17 cellular contexts compared by ENCODE assay signal in genomic region chr14:88597038-88597437, GRCh38. TPM values are rescaled to one million over a fixed set of nuclear protein-coding genes. Genes with fewer than 3 reads are reported as not detected.
DNase-seq lines count a peak whose midpoint lies in the region; ATAC-seq and TF ChIP-seq lines count a peak whose summit lies in the region.
"Had no signal": no experiment of that assay in that cellular context is flagged by ENCODE, and none has a peak within 500 bp of the region (broad histone marks: within the 10 kb centered on the region; RNA-seq: fewer than 3 reads in every experiment).

No MANE protein-coding gene starts in this region.

- H3K9ac ChIP-seq in endodermal cell (ENCODE audit: extremely low read depth, low read length, poor library complexity, severe bottlenecking): no peak overlapping the region
- H3K9ac ChIP-seq: BLaER1 had no signal

- BruUV-seq in MCF 10A (replicated peaks; lab: Mats Ljungman, UMichigan): no TSS peak

- H3K27ac Mint-ChIP-seq in MCF 10A (ENCODE audit: low read depth, unreplicated experiment) (peak overlapping the region; percentile 66), endodermal cell (peak overlapping the region; percentile 59), nephron progenitor cell (peak overlapping the region; percentile 69)
- peak overlapping the region in 1 of 7 donors; percentile 75 for H3K27ac Mint-ChIP-seq in CD4-positive, alpha-beta memory T cell
- H3K27ac Mint-ChIP-seq: HFFc6 had no signal

- H3K4me1 ChIP-seq in breast epithelium (no peaks in the 10 kb centered on the region), endodermal cell (ENCODE audit: control insufficient read depth, insufficient read depth, low read length) (no peaks in the 10 kb centered on the region)
- H3K4me1 ChIP-seq in CD4-positive, alpha-beta memory T cell (ENCODE audit: insufficient read depth, low read length): peaks cover 17% of the 10 kb centered on the region

- H3K9me3 Mint-ChIP-seq in MCF 10A (ENCODE audit: unreplicated experiment) (no peaks in the 10 kb centered on the region), endodermal cell (no peaks in the 10 kb centered on the region), nephron progenitor cell (no peaks in the 10 kb centered on the region)
- no peaks in the 10 kb centered on the region for H3K9me3 Mint-ChIP-seq in CD4-positive, alpha-beta memory T cell
- H3K9me3 Mint-ChIP-seq: HFFc6 had no signal

- H3K27me3 Mint-ChIP-seq in MCF 10A (ENCODE audit: insufficient read depth, unreplicated experiment) (no peaks in the 10 kb centered on the region), endodermal cell (ENCODE audit: insufficient read depth) (no peaks in the 10 kb centered on the region), nephron progenitor cell (ENCODE audit: low read depth, poor library complexity) (no peaks in the 10 kb centered on the region)
- H3K27me3 Mint-ChIP-seq in CD4-positive, alpha-beta memory T cell: no peaks in the 10 kb centered on the region

- intact Hi-C loops in MCF 10A (cut with micrococcal nuclease): no loop called here
- intact Hi-C loops in breast epithelium (cut with DNase I; ENCODE audit: low total_unique reads): no loop called here
- intact Hi-C loops in CD4-positive, alpha-beta memory T cell (cut with micrococcal nuclease): no loop called here

- TF ChIP-seq CTCF in MCF 10A (IDR thresholded peaks at IDR 0.05; ENCODE audit: unreplicated experiment) (no peak), breast epithelium (IDR thresholded peaks at IDR 0.05) (no peak), endodermal cell (conservative IDR thresholded peaks at IDR 0.05) (no peak), nephron progenitor cell (IDR thresholded peaks at IDR 0.05) (no peak)

- H3K9me3 ChIP-seq in breast epithelium (no peaks in the 10 kb centered on the region), endodermal cell (ENCODE audit: control insufficient read depth, low read length) (no peaks in the 10 kb centered on the region)
- H3K9me3 ChIP-seq in CD4-positive, alpha-beta memory T cell (ENCODE audit: control insufficient read depth in 1 of 2, low read length in 2 of 2): no peaks in the 10 kb centered on the region
- H3K9me3 ChIP-seq: BLaER1 had no signal

- H3K4me1 Mint-ChIP-seq in MCF 10A (ENCODE audit: insufficient read depth, unreplicated experiment): peaks cover 6% of the 10 kb centered on the region
- peaks cover 8% of the 10 kb centered on the region for H3K4me1 Mint-ChIP-seq in endodermal cell
- H3K4me1 Mint-ChIP-seq in nephron progenitor cell: peaks cover 43% of the 10 kb centered on the region
- H3K4me1 Mint-ChIP-seq in CD4-positive, alpha-beta memory T cell: peaks cover 17 to 24% (median 23%) of the 10 kb centered on the region in 4 donors

- WGBS in endodermal cell (ENCODE audit: insufficient coverage in 1 of 2, insufficient read length in 1 of 2), 2 experiments: 94 to 95% methylated on average over 3 to 4 of the region's 4 CpGs

- CTCF ChIA-PET in MCF 10A (lab: Yijun Ruan, JAX): interaction anchor here (0.7 to 1.7 kb wide), 3 partner anchors 10 to 44 kb away, joined by 3 to 4 read pairs (median 4); no protein-coding TSS in a partner anchor
- CTCF ChIA-PET in CD4-positive, alpha-beta memory T cell (lab: Charles Lee; ENCODE audit: partially characterized antibody): interaction anchor here (1.3 kb wide), 1 partner anchor 13 kb away, joined by 4 read pairs; no protein-coding TSS in a partner anchor

- POLR2A ChIA-PET in MCF 10A (lab: Yijun Ruan, JAX): no interaction called here
- POLR2A ChIA-PET in CD4-positive, alpha-beta memory T cell (lab: Charles Lee; ENCODE audit: partially characterized antibody): no interaction called here

- H3K27me3 ChIP-seq in breast epithelium (no peaks in the 10 kb centered on the region), endodermal cell (ENCODE audit: control insufficient read depth, insufficient read depth, low read length, poor library complexity, severe bottlenecking) (no peaks in the 10 kb centered on the region)
- no peaks in the 10 kb centered on the region for H3K27me3 ChIP-seq in CD4-positive, alpha-beta memory T cell (ENCODE audit: insufficient read depth, low read length)
- H3K27me3 ChIP-seq: BLaER1 had no signal

- peaks cover 84% of the 10 kb centered on the region for H3K36me3 Mint-ChIP-seq in MCF 10A (ENCODE audit: insufficient read depth, unreplicated experiment)
- H3K36me3 Mint-ChIP-seq in endodermal cell (ENCODE audit: low read depth): peaks cover 91% of the 10 kb centered on the region
- H3K36me3 Mint-ChIP-seq in nephron progenitor cell (ENCODE audit: low read depth): peaks cover 85% of the 10 kb centered on the region
- peaks cover 42 to 80% of the 10 kb centered on the region in 2 donors for H3K36me3 Mint-ChIP-seq in CD4-positive, alpha-beta memory T cell

- no peak overlapping the region for H3K27ac ChIP-seq in breast epithelium
- no peak overlapping the region for H3K27ac ChIP-seq in endodermal cell (ENCODE audit: low read depth, low read length)
- no peak overlapping the region for H3K27ac ChIP-seq in CD4-positive, alpha-beta memory T cell (ENCODE audit: low read depth, low read length)
- H3K27ac ChIP-seq: 22Rv1, BLaER1, HL-60 had no signal

- H3K4me3 Mint-ChIP-seq in MCF 10A (ENCODE audit: unreplicated experiment) (no peak overlapping the region), endodermal cell (no peak overlapping the region), nephron progenitor cell (no peak overlapping the region)
- H3K4me3 Mint-ChIP-seq in CD4-positive, alpha-beta memory T cell: no peak overlapping the region
- H3K4me3 Mint-ChIP-seq: HFFc6 had no signal

- H3K4me3 ChIP-seq in breast epithelium: no peak overlapping the region
- no peak overlapping the region for H3K4me3 ChIP-seq in endodermal cell (ENCODE audit: low read length)
- no peak overlapping the region for H3K4me3 ChIP-seq in CD4-positive, alpha-beta memory T cell (ENCODE audit: low read length in 2 of 2)
- H3K4me3 ChIP-seq: BLaER1, K562 had no signal

- no peaks in the 10 kb centered on the region for H3K36me3 ChIP-seq in breast epithelium
- H3K36me3 ChIP-seq in endodermal cell (ENCODE audit: control insufficient read depth, insufficient read depth, low read length): peaks cover 86% of the 10 kb centered on the region
- H3K36me3 ChIP-seq in CD4-positive, alpha-beta memory T cell (ENCODE audit: insufficient read depth, low read length): peaks cover 5% of the 10 kb centered on the region

- no peak for TF ChIP-seq POLR2A in breast epithelium (IDR thresholded peaks at IDR 0.05)

- no peak for DNase-seq in MCF 10A (ENCODE audit: unreplicated experiment)
- no peak for DNase-seq in breast epithelium (ENCODE audit: low spot score in 2 of 2)
- DNase-seq in endodermal cell: no peak
- DNase-seq in nephron progenitor cell: no peak
- no peak for DNase-seq in CD4-positive, alpha-beta memory T cell
- no peak for DNase-seq in NCI-H1930 (lab: John Stamatoyannopoulos, UW)
- DNase-seq in NCI-H748 (lab: John Stamatoyannopoulos, UW; ENCODE audit: unreplicated experiment): no peak
- DNase-seq: AML-193, DMS79 treated with DMSO at 0.1 percent for 48 hours, EL, HCEC 1CT, HFFc6 had no signal

- ATAC-seq in GM19463 (IDR thresholded peaks at IDR 0.05; ENCODE audit: unreplicated experiment): no peak
- ATAC-seq: K562 had no signal

RNA-seq across cellular contexts. Expression of gene ZC3H14, which starts 34.2 kb away (rescaled TPM):
- total RNA-seq in MCF 10A (2022) (64.5 and 72.6 TPM in 2 replicates), breast epithelium (100 to 1,000 TPM in 1 of 3 donors, 10 to 100 TPM in 2; 75.7 to 102 (median 76.7) TPM), endodermal cell (100 to 1,000 TPM; 111 to 142 TPM)
- 93.2 TPM for polyA plus RNA-seq in endodermal cell (2013, experiment 1 of 2)
- 84.6 TPM for polyA plus RNA-seq in endodermal cell (2013, experiment 2 of 2)
- total RNA-seq in CD4-positive, alpha-beta memory T cell: 10 to 100 TPM; 43.4 to 51.8 TPM
- 10 to 100 TPM; 38.4 to 54.6 TPM for polyA plus RNA-seq in CD4-positive, alpha-beta memory T cell

RNA-seq across cellular contexts. Expression of gene PTPN21, which starts 42.2 kb away (rescaled TPM):
- total RNA-seq in MCF 10A (2022): 15.7 and 18.1 TPM in 2 replicates
- total RNA-seq in breast epithelium: 10 to 100 TPM; 14.4 to 18.1 (median 14.5) TPM
- 10 to 100 TPM; 23.8 to 45.5 TPM for total RNA-seq in endodermal cell
- 15.0 TPM for polyA plus RNA-seq in endodermal cell (2013, experiment 1 of 2)
- polyA plus RNA-seq in endodermal cell (2013, experiment 2 of 2): 15.1 TPM
- total RNA-seq in CD4-positive, alpha-beta memory T cell: not detected
- not detected for polyA plus RNA-seq in CD4-positive, alpha-beta memory T cell

Comparison
In these comparisons a context has a peak if more than half of its experiments do, and no peak if none do; other contexts are left out.
1. RNA of gene PTPN21, which starts 42.2 kb away (total RNA-seq): 23.8 to 45.5 TPM in endodermal cell, 15.7 to 18.1 TPM in MCF 10A and 14.4 to 18.1 TPM in breast epithelium; not detected in CD4-positive, alpha-beta memory T cell; every median in the first group is over 10 times any median in the second.